Comparison of ENCODE assay signal across 20 cellular contexts in the genomic region with DNA sequence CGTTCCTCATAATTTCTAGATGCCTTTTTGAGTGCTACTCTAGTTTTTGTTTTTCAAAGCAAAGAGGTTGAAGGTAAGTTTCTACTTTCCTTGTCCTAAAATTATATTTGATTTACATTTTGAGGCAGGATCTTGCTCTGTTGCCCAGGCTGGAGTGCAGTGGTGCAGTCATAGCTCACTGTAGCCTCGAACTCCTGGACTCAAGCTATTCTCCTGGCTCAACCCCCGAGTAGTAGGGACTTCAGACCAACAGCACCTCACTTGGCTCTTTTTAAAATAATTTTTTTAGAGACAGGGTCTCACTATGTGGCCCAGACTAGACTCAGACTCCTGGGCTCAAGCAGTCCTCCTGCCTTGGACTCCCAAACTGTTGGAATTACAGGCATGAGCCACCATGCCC. TPM values are rescaled to one million over a fixed set of nuclear protein-coding genes. Genes with fewer than 3 reads are reported as not detected.
DNase-seq lines count a peak whose midpoint lies in the region; ATAC-seq and TF ChIP-seq lines count a peak whose summit lies in the region.
"Had no signal": no experiment of that assay in that cellular context is flagged by ENCODE, and none has a peak within 500 bp of the region (broad histone marks: within the 10 kb centered on the region; RNA-seq: fewer than 3 reads in every experiment).

No MANE protein-coding gene starts in this region.

- no peaks in the 10 kb centered on the region for H3K27me3 Mint-ChIP-seq in activated T-cell treated with anti-CD3 and anti-CD28 coated beads, Interleukin-2, amount 50 U/mL, for 24 hours

- CTCF ChIA-PET in HEK293 (lab: Yijun Ruan, JAX): interaction anchor here (0.7 kb wide), 1 partner anchor 14 kb away, joined by 5 read pairs; no protein-coding TSS in a partner anchor
- CTCF ChIA-PET in HEK293T (lab: Yijun Ruan, JAX): interaction anchor here (0.7 kb wide), 1 partner anchor 1010 kb away, joined by 3 read pairs; no protein-coding TSS in a partner anchor

- H4K20me1 ChIP-seq in smooth muscle cell (ENCODE audit: low read depth): peaks cover 86% of the 10 kb centered on the region

- peaks cover 63% of the 10 kb centered on the region for H3K36me3 Mint-ChIP-seq in activated T-cell treated with anti-CD3 and anti-CD28 coated beads, Interleukin-2, amount 50 U/mL, for 24 hours (ENCODE audit: low read depth)

- H2AFZ ChIP-seq in smooth muscle cell (ENCODE audit: low read depth): no peak overlapping the region

- H3K27ac Mint-ChIP-seq in activated T-cell treated with anti-CD3 and anti-CD28 coated beads, Interleukin-2, amount 50 U/mL, for 24 hours: peak overlapping the region; percentile 45

- H3K27me3 ChIP-seq in brain microvascular endothelial cell (replicated peaks) (no peaks in the 10 kb centered on the region), smooth muscle cell (ENCODE audit: low read depth) (no peaks in the 10 kb centered on the region), suprapubic skin (no peaks in the 10 kb centered on the region)

- POLR2A ChIA-PET in HEK293 (lab: Yijun Ruan, JAX): interaction anchor here (1.0 to 1.6 kb wide), 2 partner anchors 9 to 14 kb away, joined by 3 to 10 read pairs; partner anchors contain the start of gene EIF4EBP2
- POLR2A ChIA-PET in HEK293T (lab: Yijun Ruan, JAX): no interaction called here

- H3K4me1 Mint-ChIP-seq in activated T-cell treated with anti-CD3 and anti-CD28 coated beads, Interleukin-2, amount 50 U/mL, for 24 hours (ENCODE audit: low read depth): peaks cover 37% of the 10 kb centered on the region

- peaks cover 35% of the 10 kb centered on the region for H3K79me2 ChIP-seq in smooth muscle cell (ENCODE audit: low read depth)

- no peak for ATAC-seq in HG02642 (IDR thresholded peaks at IDR 0.05; ENCODE audit: poor library complexity, unreplicated experiment)

- no peak for DNase-seq in activated T-cell treated with anti-CD3 and anti-CD28 coated beads, Interleukin-2, amount 50 U/mL, for 24 hours
- no peak for DNase-seq in activated T-cell treated with anti-CD3 and anti-CD28 coated beads, Interleukin-2, amount 50 U/mL, for 48 hours
- DNase-seq in brain microvascular endothelial cell (no peak), smooth muscle cell (lab: John Stamatoyannopoulos, UW; ENCODE audit: unreplicated experiment) (no peak), suprapubic skin (ENCODE audit: low spot score in 2 of 2) (no peak), HEK293T (ENCODE audit: extremely low spot score) (no peak)
- DNase-seq: AML-193, C1 segment of cervical spinal cord, DMS79, NCI-H1105 treated with DMSO at 0.1 percent for 48 hours, NCI-H2029 treated with DMSO at 0.1 percent for 48 hours, NCI-H774, SIG-M5, SK-N-SH had no signal

- H3K9me3 ChIP-seq in HEK293 (ENCODE audit: control insufficient read depth, insufficient read depth, low read depth, low read length) (no peaks in the 10 kb centered on the region), smooth muscle cell (replicated peaks; ENCODE audit: low read depth) (no peaks in the 10 kb centered on the region), suprapubic skin (no peaks in the 10 kb centered on the region)
- H3K9me3 ChIP-seq: SK-N-SH had no signal

- TF ChIP-seq CTCF in HEK293 (tag by site-specific recombination; IDR thresholded peaks at IDR 0.05) (no peak), brain microvascular endothelial cell (IDR thresholded peaks at IDR 0.05; ENCODE audit: low read depth, low read length, missing control alignments) (no peak), smooth muscle cell (IDR thresholded peaks at IDR 0.05; ENCODE audit: borderline replicate concordance, insufficient read depth, poor library complexity, severe bottlenecking) (no peak), suprapubic skin (IDR thresholded peaks at IDR 0.05) (no peak)

- H3F3A ChIP-seq in smooth muscle cell (ENCODE audit: low read depth): peaks cover 4% of the 10 kb centered on the region

- TF ChIP-seq EP300 in suprapubic skin (IDR thresholded peaks at IDR 0.05): no peak

- in situ Hi-C loops in brain microvascular endothelial cell (cut with HindIII; ENCODE audit: low pct_ligation_motif_present, low sequenced_read_pairs): no loop called here

- H3K36me3 ChIP-seq in HEK293 (ENCODE audit: control insufficient read depth in 2 of 2, insufficient read depth in 1 of 2, low read length in 2 of 2) (peaks cover 25 to 42% of the 10 kb centered on the region in 2 experiments), brain microvascular endothelial cell (replicated peaks) (peaks cover 32% of the 10 kb centered on the region), smooth muscle cell (ENCODE audit: low read depth) (peaks cover 15% of the 10 kb centered on the region), suprapubic skin (peaks cover 43% of the 10 kb centered on the region)

- no peak overlapping the region for H3K9ac ChIP-seq in smooth muscle cell (ENCODE audit: low read depth)
- H3K9ac ChIP-seq: KMS-11, SK-N-SH had no signal

- H3K27ac ChIP-seq in HEK293 (ENCODE audit: extremely low read depth, low read depth, low read length) (no peak overlapping the region), brain microvascular endothelial cell (peak overlapping the region; percentile 20), smooth muscle cell (ENCODE audit: low read depth) (peak overlapping the region; percentile 41), suprapubic skin (no peak overlapping the region)
- H3K27ac ChIP-seq: KMS-11 had no signal

- no peak for TF ChIP-seq POLR2A in suprapubic skin (IDR thresholded peaks at IDR 0.05)

- WGBS in smooth muscle cell (ENCODE audit: low lambda C conversion rate): 91% methylated on average over 3 of the region's 3 CpGs
- 92% methylated on average over 3 of the region's 3 CpGs for WGBS in suprapubic skin

- no peaks in the 10 kb centered on the region for H3K9me3 Mint-ChIP-seq in activated T-cell treated with anti-CD3 and anti-CD28 coated beads, Interleukin-2, amount 50 U/mL, for 24 hours

- no peak overlapping the region for H3K4me3 Mint-ChIP-seq in activated T-cell treated with anti-CD3 and anti-CD28 coated beads, Interleukin-2, amount 50 U/mL, for 24 hours

- H3K4me1 ChIP-seq in HEK293 (ENCODE audit: control insufficient read depth, insufficient read depth, low read length) (0 out of 2 replicates have a peak, but pooled peaks cover 2% of the 10 kb centered on the region), smooth muscle cell (ENCODE audit: low read depth) (no peaks in the 10 kb centered on the region), suprapubic skin (no peaks in the 10 kb centered on the region)

- H3K4me3 ChIP-seq in HEK293 (ENCODE audit: low read depth, low read length): no peak overlapping the region
- no peak overlapping the region for H3K4me3 ChIP-seq in brain microvascular endothelial cell (ENCODE audit: low read depth, low read length)
- H3K4me3 ChIP-seq in smooth muscle cell: no peak overlapping the region
- no peak overlapping the region for H3K4me3 ChIP-seq in suprapubic skin

- no peak overlapping the region for H3K4me2 ChIP-seq in smooth muscle cell
- H3K4me2 ChIP-seq: KMS-11 had no signal

TF ChIP-seq in HEK293T, 16 proteins besides CTCF, POLR2A, EP300 and RAD21:
- TF ChIP-seq ELF4 (IDR thresholded peaks at IDR 0.05) (no peak), SUZ12 (IDR thresholded peaks at IDR 0.05) (no peak), NFRKB (IDR thresholded peaks at IDR 0.05) (no peak), SP1 (IDR thresholded peaks at IDR 0.05) (no peak), FOXM1 (IDR thresholded peaks at IDR 0.05; ENCODE audit: borderline replicate concordance) (no peak), TARDBP (IDR thresholded peaks at IDR 0.05) (no peak), PKNOX1 (IDR thresholded peaks at IDR 0.05) (no peak), ARNT (IDR thresholded peaks at IDR 0.05) (no peak), L3MBTL2 (conservative IDR thresholded peaks at IDR 0.05) (no peak), HDGF (IDR thresholded peaks at IDR 0.05; ENCODE audit: borderline replicate concordance) (no peak), BHLHE40 (IDR thresholded peaks at IDR 0.05; ENCODE audit: borderline replicate concordance) (no peak), FOXA1 (IDR thresholded peaks at IDR 0.05) (no peak)
TF ChIP-seq in HEK293T: peak in this region for 0.

RNA-seq across cellular contexts. Expression of gene EIF4EBP2, which starts 14.8 kb away (rescaled TPM):
- total RNA-seq in smooth muscle cell: 43.9 and 51.4 TPM in 2 replicates
- polyA plus RNA-seq in smooth muscle cell: 23.5 and 35.9 TPM in 2 replicates
- 10 to 100 TPM; 71.7 to 91.6 (median 77.1) TPM for total RNA-seq in suprapubic skin

RNA-seq across cellular contexts. Expression of gene NODAL, which starts 22.8 kb away (rescaled TPM):
- total RNA-seq in smooth muscle cell (not detected in 2 replicates), suprapubic skin (not detected)
- polyA plus RNA-seq in smooth muscle cell: 0.63 and 0.81 TPM in 2 replicates
- total RNA-seq: A172, HT-29 had no signal
- polyA plus RNA-seq: AG04450, SK-N-SH had no signal

RNA-seq across cellular contexts. Expression of gene LRRC20, which starts 36.3 kb away (rescaled TPM):
- total RNA-seq in smooth muscle cell (2.7 and 14.3 TPM in 2 replicates), suprapubic skin (1 to 10 TPM; 2.4 to 6.5 (median 2.8) TPM)
- polyA plus RNA-seq in smooth muscle cell: 4.7 and 6.7 TPM in 2 replicates

RNA-seq across cellular contexts. Expression of gene PALD1, which starts 59.9 kb away (rescaled TPM):
- total RNA-seq in smooth muscle cell (1.4 and 1.5 TPM in 2 replicates), suprapubic skin (10 to 100 TPM in 1 of 4 donors, 1 to 10 TPM in 3; 6.2 to 12.1 (median 7.7) TPM)
- 0.73 and 2.2 TPM in 2 replicates for polyA plus RNA-seq in smooth muscle cell

Comparison
In these comparisons a context has a peak if more than half of its experiments do, and no peak if none do; other contexts are left out.
1. H3K27ac ChIP-seq: peak in brain microvascular endothelial cell (single experiment) and smooth muscle cell (single experiment); none in HEK293 (single experiment) and suprapubic skin (single experiment).